ENCODE assay signal across 8 cellular contexts in the genomic region with DNA sequence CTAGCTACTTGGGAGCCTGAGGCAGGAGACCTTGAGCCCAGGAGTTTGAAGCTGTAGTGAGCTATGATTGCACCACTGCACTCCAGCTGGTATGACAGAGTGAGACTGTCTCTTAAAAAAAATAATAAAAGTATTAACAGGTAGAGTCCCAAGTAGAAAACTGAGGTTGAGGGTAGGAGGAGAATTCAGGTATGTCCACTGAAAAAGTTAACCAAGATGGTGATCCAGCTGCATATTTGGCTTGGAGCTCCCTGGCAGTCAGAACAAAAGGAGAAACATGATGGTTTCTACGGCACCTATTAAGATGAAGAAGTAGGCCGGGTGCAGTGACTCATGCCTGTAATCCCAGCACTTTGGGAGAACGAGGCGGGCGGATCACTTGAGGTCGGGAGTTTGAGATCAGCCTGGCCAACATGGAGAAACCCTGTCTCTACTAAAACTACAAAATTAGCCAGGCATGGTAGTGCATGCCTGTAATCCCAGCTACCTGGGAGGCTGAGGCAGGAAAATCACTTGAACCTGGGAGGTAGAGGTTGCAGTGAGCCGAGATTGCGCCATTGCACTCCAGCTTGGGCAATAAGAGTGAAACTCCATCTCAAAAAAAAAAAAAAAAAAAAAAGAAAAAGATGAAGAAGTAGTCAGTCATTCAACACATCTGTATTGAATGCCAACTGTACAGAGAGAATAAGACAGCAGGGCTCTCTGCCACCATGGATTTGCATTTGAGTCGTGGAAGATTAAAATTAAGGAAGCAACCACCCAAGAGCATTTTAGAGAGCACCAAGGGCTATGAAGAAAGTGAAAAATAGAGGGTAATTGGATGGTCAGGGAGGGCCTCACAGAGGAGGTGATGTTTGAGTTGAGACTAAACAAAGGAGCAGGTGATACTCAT. TPM values are rescaled to one million over a fixed set of nuclear protein-coding genes. Genes with fewer than 3 reads are reported as not detected.
DNase-seq lines count a peak whose midpoint lies in the region; ATAC-seq and TF ChIP-seq lines count a peak whose summit lies in the region.
"Not testable (repeated sequence)": the region's sequence is repeated elsewhere in the genome, so short reads cannot be mapped to it uniquely, and the experiment has no call there.

No MANE protein-coding gene starts in this region.

- not testable (repeated sequence) for TF ChIP-seq POLR2A in gastrocnemius medialis (IDR thresholded peaks at IDR 0.05); vagina (IDR thresholded peaks at IDR 0.05)

- in situ Hi-C loops in gastrocnemius medialis (cut with MboI; ENCODE audit: low sequenced_read_pairs in 4 of 4), result loop anchor here in 1 of 4 donors (25.0 kb wide), 1 partner anchor 626 kb away; the partner anchor contains the start of gene CHCHD4

- not testable (repeated sequence) for H4K8ac ChIP-seq in mesenchymal stem cell (ENCODE audit: low read length)

- not testable (repeated sequence) for H3K27me3 ChIP-seq in adipocyte (replicated peaks; ENCODE audit: control insufficient read depth, insufficient read depth, low read length); duodenal mucosa (ENCODE audit: control insufficient read depth in 1 of 2, insufficient read depth in 2 of 2, low read length in 2 of 2); heart right ventricle; mesenchymal stem cell (ENCODE audit: control insufficient read depth in 1 of 2, insufficient read depth in 1 of 2, low read length in 2 of 2); gastrocnemius medialis; vagina

- not testable (repeated sequence) for H2BK12ac ChIP-seq in mesenchymal stem cell (ENCODE audit: low read length in 2 of 2)

- H2BK5ac ChIP-seq in mesenchymal stem cell (ENCODE audit: low read depth, low read length, poor library complexity, severe bottlenecking), result not testable (repeated sequence)

- H2BK120ac ChIP-seq in mesenchymal stem cell (ENCODE audit: low read depth, low read length), result not testable (repeated sequence)

- peaks cover 0 to 23% of the 10 kb centered on the region in 2 experiments; a peak in 2 of 3 replicates for H3K36me3 ChIP-seq in HEK293 (ENCODE audit: control insufficient read depth in 2 of 2, insufficient read depth in 1 of 2, low read length in 2 of 2)
- not testable (repeated sequence) for H3K36me3 ChIP-seq in adipocyte (ENCODE audit: control insufficient read depth, insufficient read depth, low read length, severe bottlenecking); duodenal mucosa (ENCODE audit: control insufficient read depth in 1 of 2, insufficient read depth in 2 of 2, low read length in 2 of 2); gastrocnemius medialis
- peaks cover 0 to 31% (median 0%) of the 10 kb centered on the region in 9 donors for H3K36me3 ChIP-seq in heart right ventricle
- peaks cover 4 to 15% of the 10 kb centered on the region in 2 experiments for H3K36me3 ChIP-seq in mesenchymal stem cell (ENCODE audit: control insufficient read depth in 1 of 2, insufficient read depth in 2 of 2, low read depth in 1 of 2, low read length in 2 of 2)
- peaks cover 0 to 13% of the 10 kb centered on the region in 2 donors for H3K36me3 ChIP-seq in vagina

- H2AFZ ChIP-seq in mesenchymal stem cell (ENCODE audit: low read depth, low read length), result not testable (repeated sequence)

- H3K4ac ChIP-seq in mesenchymal stem cell (ENCODE audit: low read depth in 1 of 2, low read length in 2 of 2), result not testable (repeated sequence)

- H3K4me2 ChIP-seq in mesenchymal stem cell (ENCODE audit: low read length, poor library complexity, severe bottlenecking), result not testable (repeated sequence)

- intact Hi-C loops in heart right ventricle (cut with DNase I); vagina (cut with DNase I): not testable (repeated sequence)
- intact Hi-C loops in gastrocnemius medialis (cut with DNase I; ENCODE audit: low total_unique reads), result loop anchor here (10.0 kb wide), 1 partner anchor 639 kb away; the partner anchor contains the start of genes CHCHD4 and TMEM43

- not testable (repeated sequence) for H3K27ac ChIP-seq in HEK293 (ENCODE audit: extremely low read depth, low read depth, low read length)
- H3K27ac ChIP-seq in duodenal mucosa (ENCODE audit: low read depth, low read length) (peak overlapping the region; percentile 74), heart right ventricle (peak overlapping the region in 9 of 10 donors; percentile 40 to 87 (median 74)), mesenchymal stem cell (ENCODE audit: low read length, poor library complexity, severe bottlenecking) (peak overlapping the region; percentile 65), gastrocnemius medialis (peak overlapping the region; percentile 83 to 95 (median 90)), vagina (peak overlapping the region; percentile 37)

- POLR2A ChIA-PET in HEK293 (lab: Yijun Ruan, JAX), result interaction anchor here (0.6 to 0.7 kb wide), 2 partner anchors 15 to 205 kb away, joined by 4 to 6 read pairs; no protein-coding TSS in a partner anchor

- H2AK5ac ChIP-seq in mesenchymal stem cell (ENCODE audit: low read length, severe bottlenecking), result not testable (repeated sequence)

- 80 to 81% methylated on average over 9 of the region's 9 CpGs for WGBS in heart right ventricle, 2 donors
- 86% methylated on average over 6 of the region's 9 CpGs for WGBS in mesenchymal stem cell

- not testable (repeated sequence) for H3K79me1 ChIP-seq in mesenchymal stem cell (replicated peaks; ENCODE audit: low read length, poor library complexity, severe bottlenecking)

- CTCF ChIA-PET in HEK293 (lab: Yijun Ruan, JAX), result interaction anchor here (0.5 to 2.7 kb wide), 9 partner anchors 10 to 402 kb away, joined by 3 to 17 read pairs (median 7); no protein-coding TSS in a partner anchor

- not testable (repeated sequence) for H3K14ac ChIP-seq in mesenchymal stem cell (ENCODE audit: low read length in 2 of 2)

- H3K9me3 ChIP-seq in HEK293 (ENCODE audit: control insufficient read depth, insufficient read depth, low read depth, low read length); adipocyte (ENCODE audit: control insufficient read depth, low read length); duodenal mucosa (ENCODE audit: control insufficient read depth in 1 of 2, low read length in 2 of 2); mesenchymal stem cell (ENCODE audit: control insufficient read depth, low read length); gastrocnemius medialis; vagina: not testable (repeated sequence)
- peaks cover 0 to 19% (median 0%) of the 10 kb centered on the region in 11 donors for H3K9me3 ChIP-seq in heart right ventricle

- DNase-seq in NOMO-1 treated with dmso at 0.1 percent for 144 hours (lab: John Stamatoyannopoulos, UW; ENCODE audit: unreplicated experiment) (peak; percentile 24), mesenchymal stem cell (peak; percentile 11), gastrocnemius medialis (peak; percentile 33 to 62)
- DNase-seq in adipocyte (ENCODE audit: low read depth); heart right ventricle; vagina (ENCODE audit: extremely low spot score in 2 of 2): not testable (repeated sequence)

- not testable (repeated sequence) for H3K4me3 ChIP-seq in HEK293 (ENCODE audit: low read depth, low read length); adipocyte (ENCODE audit: low read length); duodenal mucosa (ENCODE audit: low read depth in 1 of 2, low read length in 2 of 2); heart right ventricle; mesenchymal stem cell (ENCODE audit: insufficient read depth in 1 of 2, low read depth in 1 of 2, low read length in 2 of 2); gastrocnemius medialis; vagina

- H3K4me1 ChIP-seq in HEK293 (ENCODE audit: control insufficient read depth, insufficient read depth, low read length), result not testable (repeated sequence)
- H3K4me1 ChIP-seq in adipocyte (ENCODE audit: control insufficient read depth, insufficient read depth, low read length) (peaks cover 16% of the 10 kb centered on the region), duodenal mucosa (ENCODE audit: control insufficient read depth in 1 of 2, insufficient read depth in 2 of 2, low read length in 2 of 2) (peaks cover 30 to 35% of the 10 kb centered on the region in 2 donors), heart right ventricle (peaks cover 10 to 31% (median 20%) of the 10 kb centered on the region in 9 donors), mesenchymal stem cell (ENCODE audit: control insufficient read depth, insufficient read depth, low read depth, low read length) (peaks cover 15% of the 10 kb centered on the region), gastrocnemius medialis (peaks cover 22 to 25% of the 10 kb centered on the region in 2 donors), vagina (peaks cover 48% of the 10 kb centered on the region)

- TF ChIP-seq CTCF in HEK293 (tag by site-specific recombination; IDR thresholded peaks at IDR 0.05); heart right ventricle (IDR thresholded peaks at IDR 0.05); gastrocnemius medialis (IDR thresholded peaks at IDR 0.05 in 4 of 5, conservative IDR thresholded peaks at IDR 0.05 in 1 of 5); vagina (IDR thresholded peaks at IDR 0.05): not testable (repeated sequence)

- H3K18ac ChIP-seq in mesenchymal stem cell (ENCODE audit: low read depth in 1 of 2, low read length in 2 of 2), result not testable (repeated sequence)

- H3K23ac ChIP-seq in mesenchymal stem cell (ENCODE audit: low read length in 2 of 2), result not testable (repeated sequence)

- not testable (repeated sequence) for H4K91ac ChIP-seq in mesenchymal stem cell (ENCODE audit: low read length)

- H3K9ac ChIP-seq in adipocyte (ENCODE audit: low read length), result peak overlapping the region; percentile 14
- H3K9ac ChIP-seq in duodenal mucosa (ENCODE audit: low read depth in 1 of 2, low read length in 2 of 2); mesenchymal stem cell (ENCODE audit: low read length): not testable (repeated sequence)

- not testable (repeated sequence) for H2BK15ac ChIP-seq in mesenchymal stem cell (ENCODE audit: low read depth, poor library complexity, severe bottlenecking)

- peak in 1 of 8 donors; percentile 12 for ATAC-seq in heart right ventricle
- peak; percentile 40 to 55 for ATAC-seq in gastrocnemius medialis

TF ChIP-seq in HEK293, 187 proteins besides CTCF, POLR2A, EP300 and RAD21 (continues in another document):
- 0 out of 2 replicates have a peak, but pooled peaks have one; percentile 48 for TF ChIP-seq ZNF335 (tag by site-specific recombination; conservative IDR thresholded peaks at IDR 0.05)

RNA-seq across cellular contexts. Expression of gene HDAC11, which starts 5.8 kb away (rescaled TPM):
- total RNA-seq in heart right ventricle (10 to 100 TPM; 26.6 to 46.0 (median 33.7) TPM), gastrocnemius medialis (10 to 100 TPM; 13.0 to 40.4 (median 15.8) TPM), vagina (12.0 TPM)
- 10 to 100 TPM; 15.9 to 21.7 TPM for polyA plus RNA-seq in heart right ventricle
- polyA plus RNA-seq in mesenchymal stem cell (2013, experiment 1 of 2), result 7.0 TPM
- polyA plus RNA-seq in mesenchymal stem cell (2013, experiment 2 of 2), result 9.6 TPM
